9 cellular contexts compared by ENCODE assay signal in genomic region chr11:94885133-94885532, GRCh38.
DNase-seq lines count a peak whose midpoint lies in the region; ATAC-seq, FAIRE-seq and TF ChIP-seq lines count a peak whose summit lies in the region.
"Had no signal": no experiment of that assay in that cellular context is flagged by ENCODE, and none has a peak within 500 bp of the region (broad histone marks: within the 10 kb centered on the region; RNA-seq: fewer than 3 reads in every experiment).

No MANE protein-coding gene starts in this region.

- peaks cover 21% of the 10 kb centered on the region for H3K4me1 Mint-ChIP-seq in HFFc6 (ENCODE audit: low read depth)
- peaks cover 0 to 2% (median 0%) of the 10 kb centered on the region in 3 donors for H3K4me1 Mint-ChIP-seq in T-cell

- CTCF ChIA-PET in T-cell (lab: Charles Lee): no interaction called here

- no peak for TF ChIP-seq EP300 in upper lobe of left lung (IDR thresholded peaks at IDR 0.05)

- H3K27me3 Mint-ChIP-seq in HFFc6 (ENCODE audit: insufficient read depth): peaks cover 2% of the 10 kb centered on the region
- no peaks in the 10 kb centered on the region for H3K27me3 Mint-ChIP-seq in T-cell
- H3K27me3 Mint-ChIP-seq: activated naive CD8-positive, alpha-beta T cell had no signal

- ATAC-seq in T-cell (replicated peaks in 1 of 4): no peak
- ATAC-seq in upper lobe of left lung (ENCODE audit: low FRiP score in 2 of 2): no peak

- POLR2A ChIA-PET in T-cell (lab: Charles Lee): interaction anchor here in 1 of 2 donors (1.0 kb wide), 1 partner anchor 37 kb away, joined by 3 read pairs; no protein-coding TSS in a partner anchor

- DNase-seq in GM18507 (ENCODE audit: extremely low spot score, insufficient read length, low read depth): no peak
- DNase-seq in HFFc6: peak; percentile 34
- peak; percentile 86 for DNase-seq in MG63
- peak; percentile 54 for DNase-seq in fibroblast of peridontal ligament (ENCODE audit: extremely low read depth)
- DNase-seq in putamen (ENCODE audit: low spot score): no peak
- no peak for DNase-seq in T-cell
- no peak for DNase-seq in upper lobe of left lung
- no peak for DNase-seq in SKM-1 treated with dmso at 0.1 percent for 144 hours (lab: John Stamatoyannopoulos, UW; ENCODE audit: unreplicated experiment)

- H3K9me3 ChIP-seq in MG63 (no peaks in the 10 kb centered on the region; the same call in 1 of the 2 replicates), upper lobe of left lung (no peaks in the 10 kb centered on the region)

- no peak overlapping the region for H3K27ac ChIP-seq in upper lobe of left lung

- H3K9me3 Mint-ChIP-seq in HFFc6: no peaks in the 10 kb centered on the region
- peaks cover 10 to 18% (median 15%) of the 10 kb centered on the region in 3 donors for H3K9me3 Mint-ChIP-seq in T-cell

- H3K36me3 ChIP-seq in MG63 (peaks cover 4% of the 10 kb centered on the region), upper lobe of left lung (peaks cover 0 to 32% (median 6%) of the 10 kb centered on the region in 4 donors)

- H3K4me3 Mint-ChIP-seq in HFFc6 (no peak overlapping the region), T-cell (no peak overlapping the region)
- H3K4me3 Mint-ChIP-seq: activated naive CD8-positive, alpha-beta T cell had no signal

- H3K27me3 ChIP-seq in MG63: no peaks in the 10 kb centered on the region
- H3K27me3 ChIP-seq in upper lobe of left lung: no peaks in the 10 kb centered on the region

- TF ChIP-seq CTCF in HFFc6 (IDR thresholded peaks at IDR 0.05): no peak
- TF ChIP-seq CTCF in upper lobe of left lung (IDR thresholded peaks at IDR 0.05): no peak

- 61 to 66% methylated on average over 4 to 5 of the region's 5 CpGs for WGBS in upper lobe of left lung, 2 donors

- no peaks in the 10 kb centered on the region for H3K4me1 ChIP-seq in upper lobe of left lung

- H3K4me3 ChIP-seq in MG63 (no peak overlapping the region), upper lobe of left lung (no peak overlapping the region)

- H3K27ac Mint-ChIP-seq in HFFc6: no peak overlapping the region; the same call in 1 of the 2 replicates
- H3K27ac Mint-ChIP-seq in T-cell: no peak overlapping the region
- H3K27ac Mint-ChIP-seq: activated naive CD8-positive, alpha-beta T cell had no signal

- peak; percentile 49 for FAIRE-seq in GM18507 (lab: Jason Lieb, UNC)

- TF ChIP-seq POLR2A in upper lobe of left lung (IDR thresholded peaks at IDR 0.05): no peak

- H3K36me3 Mint-ChIP-seq in HFFc6 (ENCODE audit: low read depth) (peaks cover 59% of the 10 kb centered on the region), T-cell (no peaks in the 10 kb centered on the region)
- H3K36me3 Mint-ChIP-seq: activated naive CD8-positive, alpha-beta T cell had no signal

Comparison
In these comparisons a context has a peak if more than half of its experiments do, and no peak if none do; other contexts are left out.
1. DNase-seq: peak in HFFc6 (single experiment), MG63 (single experiment) and fibroblast of peridontal ligament (single experiment); none in GM18507 (single experiment), putamen (single experiment), T-cell (0 of 34), upper lobe of left lung (0 of 2) and SKM-1 treated with dmso at 0.1 percent for 144 hours (single experiment).